ENCODE assay signal across 22 cellular contexts in the genomic region with DNA sequence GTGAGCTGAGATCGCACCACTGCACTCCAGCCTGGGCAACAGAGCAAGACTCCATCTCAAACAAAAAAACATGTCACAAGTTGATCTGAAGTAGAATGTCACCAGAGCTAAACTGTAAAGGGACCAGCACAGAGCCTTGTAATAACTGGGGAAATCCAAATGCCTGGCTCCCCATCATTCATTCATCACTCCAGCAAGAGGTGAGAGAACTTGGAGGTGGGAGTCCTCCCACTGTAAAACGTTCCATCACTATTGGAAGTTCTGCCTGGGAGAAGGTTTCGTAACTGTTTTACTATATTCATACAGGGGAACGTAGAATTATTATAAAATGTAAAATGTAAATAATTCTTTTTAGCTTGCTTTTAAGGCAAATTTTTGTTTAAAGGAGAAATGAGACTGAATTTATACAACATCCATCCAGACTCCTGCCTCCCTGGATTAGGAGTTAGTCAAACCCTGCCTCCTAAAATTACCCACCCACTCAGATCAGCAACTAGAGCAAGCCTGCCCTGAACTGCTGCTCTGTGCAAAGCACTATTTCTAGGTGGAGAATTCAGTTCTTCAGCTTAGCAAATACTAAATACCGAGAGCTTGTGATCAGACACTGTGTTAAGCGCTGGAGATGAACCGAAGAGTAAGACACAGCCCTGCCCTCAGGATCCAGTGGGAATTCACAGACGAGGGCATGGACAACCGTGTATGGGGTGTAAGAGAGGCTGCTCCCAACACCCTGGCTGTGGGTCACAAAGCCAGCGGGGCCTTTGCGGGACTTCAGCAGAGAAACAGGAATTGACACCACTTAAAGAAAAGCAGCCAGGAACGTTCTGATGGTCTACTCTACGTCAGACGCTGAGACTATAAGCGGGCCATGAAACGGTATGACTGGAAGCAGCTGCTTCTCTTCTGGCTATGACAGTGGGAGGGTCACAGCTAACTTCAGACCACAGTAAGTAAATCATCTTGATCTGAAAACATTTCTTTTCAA.
DNase-seq lines count a peak whose midpoint lies in the region; ATAC-seq and TF ChIP-seq lines count a peak whose summit lies in the region.
"Had no signal": no experiment of that assay in that cellular context is flagged by ENCODE, and none has a peak within 500 bp of the region (broad histone marks: within the 10 kb centered on the region; RNA-seq: fewer than 3 reads in every experiment).

No MANE protein-coding gene starts in this region.

- intact Hi-C loops in prostate gland (cut with DNase I) = no loop called here

- CTCF ChIA-PET in activated CD8-positive, alpha-beta memory T cell treated with anti-CD3 and anti-CD28 coated beads, Interleukin-2, amount 10 ng/mL, durations not matched to agents 7 days and 5 days (lab: Charles Lee) = interaction anchor here (1.5 kb wide), 1 partner anchor 17 kb away, joined by 5 read pairs; no protein-coding TSS in a partner anchor

- no peaks in the 10 kb centered on the region for H3K9me3 ChIP-seq in prostate gland

- WGBS in prostate gland = 80% methylated on average over 16 of the region's 16 CpGs

- no peak for ATAC-seq in activated CD8-positive, alpha-beta memory T cell treated with anti-CD3 and anti-CD28 coated beads, Interleukin-2, amount 10 ng/mL, durations not matched to agents 7 days and 5 days
- ATAC-seq in GM18907 (IDR thresholded peaks at IDR 0.05; ENCODE audit: unreplicated experiment) (no peak), HG02571 (IDR thresholded peaks at IDR 0.05; ENCODE audit: unreplicated experiment) (no peak)
- ATAC-seq: CD8-positive, alpha-beta T cell; Panc1 had no signal

- H3K4me1 Mint-ChIP-seq in activated CD8-positive, alpha-beta memory T cell treated with anti-CD3 and anti-CD28 coated beads, Interleukin-2, amount 10 ng/mL, durations not matched to agents 7 days and 5 days = no peaks in the 10 kb centered on the region
- H3K4me1 Mint-ChIP-seq in glutamatergic neuron (ENCODE audit: low read depth, unreplicated experiment) = peaks cover 25% of the 10 kb centered on the region
- no peaks in the 10 kb centered on the region for H3K4me1 Mint-ChIP-seq in progenitor cell of endocrine pancreas (ENCODE audit: low read depth)

- no peak overlapping the region for H3K27ac Mint-ChIP-seq in activated CD8-positive, alpha-beta memory T cell treated with anti-CD3 and anti-CD28 coated beads, Interleukin-2, amount 10 ng/mL, durations not matched to agents 7 days and 5 days
- H3K27ac Mint-ChIP-seq in glutamatergic neuron (ENCODE audit: unreplicated experiment) (peak overlapping the region; percentile 81), progenitor cell of endocrine pancreas (peak overlapping the region; percentile 41)
- H3K27ac Mint-ChIP-seq: CD8-positive, alpha-beta T cell; IgD-negative memory B cell had no signal

- no peak overlapping the region for H3K4me3 ChIP-seq in prostate gland
- H3K4me3 ChIP-seq: BLaER1 treated with 17β-estradiol and CSF1 and Interleukin-3, amounts not matched to agents 10 nM and 100 nM had no signal

- peaks cover 1% of the 10 kb centered on the region for H3K36me3 Mint-ChIP-seq in activated CD8-positive, alpha-beta memory T cell treated with anti-CD3 and anti-CD28 coated beads, Interleukin-2, amount 10 ng/mL, durations not matched to agents 7 days and 5 days
- peaks cover 13% of the 10 kb centered on the region for H3K36me3 Mint-ChIP-seq in glutamatergic neuron (ENCODE audit: unreplicated experiment)
- H3K36me3 Mint-ChIP-seq in progenitor cell of endocrine pancreas (ENCODE audit: insufficient read depth) = peaks cover 28% of the 10 kb centered on the region
- H3K36me3 Mint-ChIP-seq: IgD-negative memory B cell had no signal

- no peaks in the 10 kb centered on the region for H3K27me3 ChIP-seq in prostate gland (replicated peaks; ENCODE audit: insufficient read depth)
- H3K27me3 ChIP-seq: BLaER1 treated with 17β-estradiol and CSF1 and Interleukin-3, amounts not matched to agents 10 nM and 100 nM had no signal

- no peak overlapping the region for H3K4me3 Mint-ChIP-seq in activated CD8-positive, alpha-beta memory T cell treated with anti-CD3 and anti-CD28 coated beads, Interleukin-2, amount 10 ng/mL, durations not matched to agents 7 days and 5 days
- H3K4me3 Mint-ChIP-seq in glutamatergic neuron (ENCODE audit: unreplicated experiment) (peak overlapping the region; percentile 25), progenitor cell of endocrine pancreas (ENCODE audit: low read depth) (no peak overlapping the region)
- H3K4me3 Mint-ChIP-seq: CD8-positive, alpha-beta T cell; IgD-negative memory B cell had no signal

- peaks cover 0 to 7% of the 10 kb centered on the region in 2 donors for H3K36me3 ChIP-seq in prostate gland

- no peak overlapping the region for H3K27ac ChIP-seq in prostate gland
- H3K27ac ChIP-seq: 22Rv1; BLaER1 treated with 17β-estradiol and CSF1 and Interleukin-3, amounts not matched to agents 10 nM and 100 nM had no signal

- TF ChIP-seq CTCF in glutamatergic neuron (IDR thresholded peaks at IDR 0.05; ENCODE audit: partially characterized antibody, unreplicated experiment) = no peak
- TF ChIP-seq CTCF in progenitor cell of endocrine pancreas (IDR thresholded peaks at IDR 0.05; ENCODE audit: unreplicated experiment) = no peak
- TF ChIP-seq CTCF in prostate gland (IDR thresholded peaks at IDR 0.05) = no peak

- DNase-seq in activated CD8-positive, alpha-beta memory T cell treated with anti-CD3 and anti-CD28 coated beads, Interleukin-2, amount 10 ng/mL, durations not matched to agents 7 days and 5 days = peak; percentile 32
- no peak for DNase-seq in activated CD8-positive, alpha-beta memory T cell treated with anti-CD3 and anti-CD28 coated beads for 24 hours
- no peak for DNase-seq in glutamatergic neuron
- no peak for DNase-seq in progenitor cell of endocrine pancreas (ENCODE audit: low spot score, unreplicated experiment)
- DNase-seq in A172 (ENCODE audit: low spot score) = no peak
- DNase-seq in prostate gland (ENCODE audit: low spot score) = no peak
- DNase-seq: CD8-positive, alpha-beta T cell; DMS153; GOT3; NCI-H1105; NCI-H146; NCI-H2029; NCI-H226; NCI-H510A treated with DMSO at 0.1 percent for 48 hours; NCI-H748 treated with DMSO at 0.1 percent for 48 hours; NK-92 treated with Interleukin-12 subunit alpha and Interleukin-12 subunit beta, amount 100 ng/mL, for 24 hours had no signal

- no peaks in the 10 kb centered on the region for H3K27me3 Mint-ChIP-seq in activated CD8-positive, alpha-beta memory T cell treated with anti-CD3 and anti-CD28 coated beads, Interleukin-2, amount 10 ng/mL, durations not matched to agents 7 days and 5 days
- H3K27me3 Mint-ChIP-seq in glutamatergic neuron (ENCODE audit: unreplicated experiment) = peaks cover 13% of the 10 kb centered on the region
- H3K27me3 Mint-ChIP-seq in progenitor cell of endocrine pancreas = no peaks in the 10 kb centered on the region

- peaks cover 2% of the 10 kb centered on the region for H3K9me3 Mint-ChIP-seq in activated CD8-positive, alpha-beta memory T cell treated with anti-CD3 and anti-CD28 coated beads, Interleukin-2, amount 10 ng/mL, durations not matched to agents 7 days and 5 days (ENCODE audit: low read depth)
- H3K9me3 Mint-ChIP-seq in glutamatergic neuron (ENCODE audit: unreplicated experiment) (peaks cover 16% of the 10 kb centered on the region), progenitor cell of endocrine pancreas (ENCODE audit: low read depth) (peaks cover 7% of the 10 kb centered on the region)
- H3K9me3 Mint-ChIP-seq: CD8-positive, alpha-beta T cell; IgD-negative memory B cell had no signal

- H3K4me1 ChIP-seq in prostate gland (replicated peaks) = no peaks in the 10 kb centered on the region

- no peak for TF ChIP-seq POLR2A in prostate gland (IDR thresholded peaks at IDR 0.05)
